In genomic region chr20:62206388-62206775, GRCh38 we compare ENCODE assay signal across 23 cellular contexts. TPM values are rescaled to one million over a fixed set of nuclear protein-coding genes. Genes with fewer than 3 reads are reported as not detected.
A peak's percentile ranks its signal among the peaks of the same experiment; 100 is the strongest.
DNase-seq lines count a peak whose midpoint lies in the region; ATAC-seq, FAIRE-seq and TF ChIP-seq lines count a peak whose summit lies in the region.
"Had no signal": no experiment of that assay in that cellular context is flagged by ENCODE, and none has a peak within 500 bp of the region (broad histone marks: within the 10 kb centered on the region; RNA-seq: fewer than 3 reads in every experiment).

No MANE protein-coding gene starts in this region.

- no peak overlapping the region for H2AFZ ChIP-seq in osteoblast (ENCODE audit: low read length)
- H2AFZ ChIP-seq: GM23338 had no signal

- peaks cover 21% of the 10 kb centered on the region for H3K36me3 ChIP-seq in left ventricle myocardium inferior
- peaks cover 31% of the 10 kb centered on the region for H3K36me3 ChIP-seq in lower lobe of right lung
- peaks cover 6% of the 10 kb centered on the region for H3K36me3 ChIP-seq in osteoblast (ENCODE audit: insufficient read depth, low read length)

- H3K79me2 ChIP-seq in osteoblast (ENCODE audit: insufficient read depth, low read length) = no peaks in the 10 kb centered on the region

- intact Hi-C loops in left ventricle myocardium superior (cut with micrococcal nuclease) = no loop called here
- intact Hi-C loops in left ventricle myocardium inferior (cut with micrococcal nuclease) = no loop called here
- intact Hi-C loops in lower lobe of right lung (cut with DNase I) = no loop called here

- H3K27ac ChIP-seq in left ventricle myocardium inferior (replicated peaks) = no peak overlapping the region
- H3K27ac ChIP-seq in lower lobe of right lung = no peak overlapping the region
- H3K27ac ChIP-seq in osteoblast (ENCODE audit: low read depth, low read length) = no peak overlapping the region

- DNase-seq in left ventricle myocardium superior (peak; percentile 24), left ventricle myocardium inferior (no peak), HTR-8/SVneo (ENCODE audit: insufficient read length, low spot score) (no peak), lower lobe of right lung (peak; percentile 14), osteoblast (ENCODE audit: insufficient read length, low spot score, missing footprints) (peak; percentile 42), kidney glomerular epithelial cell (lab: John Stamatoyannopoulos, UW) (no peak)
- DNase-seq: C1 segment of cervical spinal cord; Calu3; CD4-positive, alpha-beta memory T cell; COR-L47; DMS53; DMS79 treated with DMSO at 0.1 percent for 48 hours; GF-D8; H9 had no signal

- ATAC-seq in left ventricle myocardium superior = no peak
- no peak for ATAC-seq in lower lobe of right lung
- ATAC-seq: GM23338, HCT116 had no signal

- TF ChIP-seq CTCF in left ventricle myocardium inferior (IDR thresholded peaks at IDR 0.05; ENCODE audit: borderline replicate concordance) = no peak
- no peak for TF ChIP-seq CTCF in lower lobe of right lung (IDR thresholded peaks at IDR 0.05)
- TF ChIP-seq CTCF in osteoblast (IDR thresholded peaks at IDR 0.05; ENCODE audit: extremely low read depth, low read depth, low read length) = no peak

- H3K9me3 ChIP-seq in left ventricle myocardium inferior (replicated peaks) (no peaks in the 10 kb centered on the region), lower lobe of right lung (no peaks in the 10 kb centered on the region), osteoblast (ENCODE audit: low read depth, low read length) (no peaks in the 10 kb centered on the region)

- H4K20me1 ChIP-seq in osteoblast (ENCODE audit: insufficient read depth, low read length) = peaks cover 31% of the 10 kb centered on the region

- H3K4me1 ChIP-seq in left ventricle myocardium inferior (peaks cover 3% of the 10 kb centered on the region), lower lobe of right lung (no peaks in the 10 kb centered on the region), osteoblast (ENCODE audit: insufficient read depth, low read length) (peaks cover 21% of the 10 kb centered on the region)

- peak; percentile 59 for FAIRE-seq in HTR-8/SVneo (lab: Jason Lieb, UNC)
- FAIRE-seq: GM12891, GM18507 had no signal

- no peak overlapping the region for H3K4me2 ChIP-seq in osteoblast (ENCODE audit: insufficient read depth, low read length)
- H3K4me2 ChIP-seq: GM23338 had no signal

- H3K27me3 ChIP-seq in left ventricle myocardium inferior (ENCODE audit: low read depth) (peaks cover 18% of the 10 kb centered on the region), lower lobe of right lung (ENCODE audit: low read depth) (peaks cover 23% of the 10 kb centered on the region), osteoblast (ENCODE audit: insufficient read depth, low read length) (peaks cover 9% of the 10 kb centered on the region)

- H3K4me3 ChIP-seq in left ventricle myocardium inferior (no peak overlapping the region), lower lobe of right lung (no peak overlapping the region), osteoblast (ENCODE audit: insufficient read depth, low read length) (no peak overlapping the region)
- H3K4me3 ChIP-seq: GM23338 had no signal

RNA-seq across cellular contexts. Expression of gene HRH3, which starts 13.7 kb away (rescaled TPM):
- total RNA-seq in left ventricle myocardium superior (not detected), left ventricle myocardium inferior (not detected), lower lobe of right lung (not detected), osteoblast (not detected in 2 replicates)
- total RNA-seq: A172; A673; Calu3; CD4-positive, alpha-beta memory T cell; Daoy; G401; H4 had no signal

RNA-seq across cellular contexts. Expression of gene MTG2, which starts 23.6 kb away (rescaled TPM):
- 27.3 TPM for total RNA-seq in left ventricle myocardium superior
- total RNA-seq in left ventricle myocardium inferior = 25.9 TPM
- total RNA-seq in lower lobe of right lung = 27.1 TPM
- total RNA-seq in osteoblast = 22.1 and 25.0 TPM in 2 replicates

RNA-seq across cellular contexts. Expression of gene OSBPL2, which starts 31.9 kb away (rescaled TPM):
- total RNA-seq in left ventricle myocardium superior (60.0 TPM), left ventricle myocardium inferior (55.3 TPM), lower lobe of right lung (56.0 TPM), osteoblast (35.8 and 39.8 TPM in 2 replicates)

Comparison
In these comparisons a context has a peak if more than half of its experiments do, and no peak if none do; other contexts are left out.
1. DNase-seq: peak in left ventricle myocardium superior (single experiment), lower lobe of right lung (single experiment) and osteoblast (single experiment); none in left ventricle myocardium inferior (single experiment), HTR-8/SVneo (single experiment) and kidney glomerular epithelial cell (single experiment).